ENCODE assay signal across 24 cellular contexts in the genomic region with DNA sequence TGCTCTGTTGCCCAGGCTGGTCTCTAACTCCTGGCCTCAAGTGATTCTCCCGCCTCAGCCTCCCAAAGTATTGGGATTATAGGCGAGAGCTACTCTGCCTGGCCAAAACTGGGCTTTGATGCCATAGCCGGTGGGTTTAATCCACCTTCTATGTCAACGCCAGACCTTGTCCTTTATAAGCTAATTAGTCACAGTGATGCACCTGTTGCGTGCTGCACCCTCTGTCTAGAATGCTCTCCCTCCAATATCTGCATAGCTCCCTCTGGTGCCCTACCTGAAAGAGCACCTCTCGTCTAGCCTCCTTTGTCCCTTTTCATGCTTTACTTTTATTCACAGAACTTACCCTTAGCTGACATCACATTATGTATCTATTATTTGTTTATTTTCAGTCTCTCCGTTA.
DNase-seq lines count a peak whose midpoint lies in the region; ATAC-seq, FAIRE-seq and TF ChIP-seq lines count a peak whose summit lies in the region.
"Had no signal": no experiment of that assay in that cellular context is flagged by ENCODE, and none has a peak within 500 bp of the region (broad histone marks: within the 10 kb centered on the region; RNA-seq: fewer than 3 reads in every experiment).

No MANE protein-coding gene starts in this region.

- in situ Hi-C loops in Panc1 (cut with HindIII; ENCODE audit: low pct_unique_long_range_greater_than_20kb, low sequenced_read_pairs), result no loop called here

- DNase-seq in H9, result peak; percentile 12
- DNase-seq in Panc1 (ENCODE audit: low read depth, low spot score), result no peak
- no peak for DNase-seq in esophagus muscularis mucosa (ENCODE audit: extremely low spot score)
- no peak for DNase-seq in sigmoid colon
- no peak for DNase-seq in DMS53 treated with DMSO at 0.1 percent for 48 hours (lab: John Stamatoyannopoulos, UW; ENCODE audit: unreplicated experiment)
- DNase-seq in frontal cortex (ENCODE audit: low spot score in 2 of 2), result no peak
- no peak for DNase-seq in MV-4-11 (lab: John Stamatoyannopoulos, UW)
- DNase-seq in LoVo (ENCODE audit: low spot score), result no peak
- DNase-seq: activated CD4-positive, CD25-positive, alpha-beta regulatory T cell treated with anti-CD3 and anti-CD28 coated beads, Interleukin-2, amount 50 U/mL, for 72 hours; DMS 273 treated with DMSO at 0.1 percent for 48 hours; effector CD8-positive, alpha-beta T cell; esophagus squamous epithelium; MM.1S; naive thymus-derived CD4-positive, alpha-beta T cell; NCI-H1694; NCI-H2171 treated with DMSO at 0.1 percent for 48 hours; right cardiac atrium; SIG-M5; stimulated activated CD4-positive, alpha-beta T cell treated with anti-CD3 and anti-CD28 coated beads, Interleukin-15, amount 100 ng/mL, for 24 hours; stimulated activated CD8-positive, alpha-beta memory T cell treated with anti-CD3 and anti-CD28 coated beads, Interleukin-4, amount 100 ng/mL, for 48 hours had no signal

- H3K27ac ChIP-seq in H9 (ENCODE audit: insufficient read length, low read depth, low read length) (no peak overlapping the region), Panc1 (ENCODE audit: low read length) (peak overlapping the region; percentile 98), esophagus muscularis mucosa (replicated peaks in 1 of 4) (peak overlapping the region; percentile 77 to 86 (median 82)), sigmoid colon (peak overlapping the region; percentile 73 to 85 (median 82))

- no peak overlapping the region for H2BK20ac ChIP-seq in H9 (ENCODE audit: low read depth, low read length, poor library complexity, severe bottlenecking)

- WGBS in H9 (ENCODE audit: extremely low coverage, insufficient read length, low lambda C conversion rate), result no CpG with 5 or more reads among the region's 7 CpGs
- 79% methylated on average over 7 of the region's 7 CpGs for WGBS in esophagus muscularis mucosa
- WGBS in sigmoid colon, 2 donors, result 78 to 88% methylated on average over 7 of the region's 7 CpGs

- no TSS peak for BruUV-seq in Panc1 (replicated peaks; lab: Mats Ljungman, UMichigan)

- H3K4ac ChIP-seq in H9 (ENCODE audit: low read depth, low read length), result no peak overlapping the region

- H3K4me3 ChIP-seq in Panc1 (ENCODE audit: low read depth in 2 of 2, low read length in 2 of 2) (no peak overlapping the region), esophagus muscularis mucosa (no peak overlapping the region), sigmoid colon (no peak overlapping the region)
- H3K4me3 ChIP-seq: esophagus squamous epithelium had no signal

- no peak overlapping the region for H3K56ac ChIP-seq in H9 (ENCODE audit: insufficient read length, low read depth, low read length)

- H3K27me3 ChIP-seq in H9 (ENCODE audit: insufficient read depth, low read length) (no peaks in the 10 kb centered on the region), Panc1 (ENCODE audit: control insufficient read depth, insufficient read depth, low read length) (no peaks in the 10 kb centered on the region), esophagus muscularis mucosa (no peaks in the 10 kb centered on the region), sigmoid colon (peaks cover 0 to 3% (median 0%) of the 10 kb centered on the region in 3 donors)
- H3K27me3 ChIP-seq: esophagus squamous epithelium had no signal

- H2BK12ac ChIP-seq in H9 (ENCODE audit: insufficient read length, low read depth, low read length), result no peak overlapping the region

- H2AK5ac ChIP-seq in H9 (ENCODE audit: insufficient read length, low read length), result no peak overlapping the region

- no peak overlapping the region for H4K5ac ChIP-seq in H9 (ENCODE audit: insufficient read length, low read depth, low read length)

- H3K9me3 ChIP-seq in H9 (ENCODE audit: control insufficient read depth, low read depth, low read length), result no peaks in the 10 kb centered on the region
- H3K9me3 ChIP-seq in Panc1 (ENCODE audit: control insufficient read depth, insufficient read depth, low read depth, low read length), result no peaks in the 10 kb centered on the region
- H3K9me3 ChIP-seq in esophagus muscularis mucosa, result no peaks in the 10 kb centered on the region
- H3K9me3 ChIP-seq in sigmoid colon, result no peaks in the 10 kb centered on the region
- H3K9me3 ChIP-seq: esophagus squamous epithelium had no signal

- intact Hi-C loops in Panc1 (cut with micrococcal nuclease; ENCODE audit: unreplicated experiment), result no loop called here
- intact Hi-C loops in esophagus muscularis mucosa (cut with DNase I), result no loop called here
- intact Hi-C loops in sigmoid colon (cut with DNase I), result loop anchor here (2.0 to 5.0 kb wide), 2 partner anchors 41 to 229 kb away; partner anchors contain the start of gene RPL21

- H2AFZ ChIP-seq in H9 (ENCODE audit: low read length), result no peak overlapping the region

- TF ChIP-seq POLR2A in esophagus muscularis mucosa (IDR thresholded peaks at IDR 0.05; ENCODE audit: low read depth) (no peak), sigmoid colon (IDR thresholded peaks at IDR 0.05) (no peak)

- peaks cover 3% of the 10 kb centered on the region; the same call in 1 of the 2 replicates for H3K27me3 Mint-ChIP-seq in H9 (ENCODE audit: low read depth)

- no peak overlapping the region for H3K9ac ChIP-seq in H9 (ENCODE audit: extremely low read depth, insufficient read length, low read length)

- no peak overlapping the region for H3K4me3 Mint-ChIP-seq in H9
- H3K4me3 Mint-ChIP-seq: CD14-positive monocyte; naive thymus-derived CD4-positive, alpha-beta T cell had no signal

- no peak overlapping the region for H2BK15ac ChIP-seq in H9 (ENCODE audit: low read depth, low read length)

- H3T11ph ChIP-seq in H9 (ENCODE audit: low read length), result no peak overlapping the region

- no peak overlapping the region for H3K18ac ChIP-seq in H9 (ENCODE audit: insufficient read length, low read depth, low read length)

- H4K91ac ChIP-seq in H9 (ENCODE audit: insufficient read length, low read depth, low read length), result no peak overlapping the region

- TF ChIP-seq EP300 in esophagus muscularis mucosa (IDR thresholded peaks at IDR 0.05), result no peak
- no peak for TF ChIP-seq EP300 in sigmoid colon (IDR thresholded peaks at IDR 0.05)

- TF ChIP-seq CTCF in H9 (conservative IDR thresholded peaks at IDR 0.05) (peak; percentile 9; the same call in 1 of the 3 replicates), Panc1 (IDR thresholded peaks at IDR 0.05) (no peak), esophagus muscularis mucosa (IDR thresholded peaks at IDR 0.05) (no peak), sigmoid colon (IDR thresholded peaks at IDR 0.05) (no peak)

- no peak overlapping the region for H3K4me2 ChIP-seq in H9 (ENCODE audit: insufficient read depth, insufficient read length, low read length)

- H4K8ac ChIP-seq in H9 (replicated peaks; ENCODE audit: insufficient read length, low read depth, low read length), result no peak overlapping the region

- no peaks in the 10 kb centered on the region; the same call in 1 of the 2 replicates for H3K4me1 ChIP-seq in H9 (ENCODE audit: insufficient read depth, low read length)
- H3K4me1 ChIP-seq in Panc1 (ENCODE audit: control insufficient read depth, insufficient read depth, low read length), result peaks cover 42% of the 10 kb centered on the region
- H3K4me1 ChIP-seq in esophagus muscularis mucosa, result peaks cover 0 to 75% (median 70%) of the 10 kb centered on the region in 4 donors
- H3K4me1 ChIP-seq in sigmoid colon, result peaks cover 0 to 74% (median 58%) of the 10 kb centered on the region in 4 donors

- no peak overlapping the region for H3K14ac ChIP-seq in H9 (ENCODE audit: insufficient read depth, low read length)

- no peaks in the 10 kb centered on the region for H3K23me2 ChIP-seq in H9 (ENCODE audit: insufficient read length, low read depth, low read length, poor library complexity, severe bottlenecking)

- peaks cover 0 to 4% (median 0%) of the 10 kb centered on the region in 3 experiments; a peak in 3 of 7 replicates for H3K36me3 Mint-ChIP-seq in H9 (ENCODE audit: insufficient read depth in 1 of 3, low read depth in 3 of 3)
- H3K36me3 Mint-ChIP-seq: activated naive CD4-positive, alpha-beta T cell treated with anti-CD3 and anti-CD28 coated beads, Interleukin-2, amount 50 U/mL, for 72 hours; CD14-positive monocyte; naive thymus-derived CD4-positive, alpha-beta T cell had no signal

- H2BK5ac ChIP-seq in H9 (ENCODE audit: insufficient read length, low read length), result no peak overlapping the region

- H4K20me1 ChIP-seq in H9 (ENCODE audit: control insufficient read depth, insufficient read depth, insufficient read length), result no peaks in the 10 kb centered on the region

- POLR2A ChIA-PET in Panc1 (lab: Charles Lee), result interaction anchor here (1.0 to 1.1 kb wide), 2 partner anchors 17 to 73 kb away, joined by 3 to 5 read pairs; no protein-coding TSS in a partner anchor

- no peak for FAIRE-seq in frontal cortex (lab: Jason Lieb, UNC)
- FAIRE-seq: astrocyte, H54 had no signal

- H3K36me3 ChIP-seq in Panc1 (ENCODE audit: control insufficient read depth, insufficient read depth, low read length), result no peaks in the 10 kb centered on the region
- H3K36me3 ChIP-seq in esophagus muscularis mucosa, result no peaks in the 10 kb centered on the region
- no peaks in the 10 kb centered on the region for H3K36me3 ChIP-seq in sigmoid colon
- H3K36me3 ChIP-seq: esophagus squamous epithelium had no signal

- H3K23ac ChIP-seq in H9 (ENCODE audit: insufficient read length, low read depth, low read length), result no peak overlapping the region

- CTCF ChIA-PET in Panc1 (lab: Charles Lee), result interaction anchor here (0.6 to 1.3 kb wide), 2 partner anchors 38 to 40 kb away, joined by 4 to 5 read pairs; no protein-coding TSS in a partner anchor

- no peak overlapping the region for H2BK120ac ChIP-seq in H9 (ENCODE audit: low read depth, low read length, poor library complexity, severe bottlenecking)

- H3K4me1 Mint-ChIP-seq in H9, result peaks cover 15 to 16% of the 10 kb centered on the region in 2 experiments

- peak; percentile 45 for ATAC-seq in Panc1
- ATAC-seq: naive thymus-derived CD4-positive, alpha-beta T cell had no signal

- H3K79me1 ChIP-seq in H9 (ENCODE audit: insufficient read depth, low read depth, low read length, poor library complexity, severe bottlenecking), result no peaks in the 10 kb centered on the region

- peaks cover 2 to 3% of the 10 kb centered on the region in 2 experiments; a peak in 2 of 5 replicates for H3K9me3 Mint-ChIP-seq in H9
- H3K9me3 Mint-ChIP-seq: activated naive CD4-positive, alpha-beta T cell treated with anti-CD3 and anti-CD28 coated beads, Interleukin-2, amount 50 U/mL, for 72 hours; naive thymus-derived CD4-positive, alpha-beta T cell had no signal

- no peak overlapping the region for H3K27ac Mint-ChIP-seq in H9
- H3K27ac Mint-ChIP-seq: CD14-positive monocyte; naive thymus-derived CD4-positive, alpha-beta T cell had no signal

- H3K79me2 ChIP-seq in H9 (ENCODE audit: insufficient read depth, low read length), result no peaks in the 10 kb centered on the region
